Comparison of ENCODE assay signal across 1 cellular context in the genomic region with DNA sequence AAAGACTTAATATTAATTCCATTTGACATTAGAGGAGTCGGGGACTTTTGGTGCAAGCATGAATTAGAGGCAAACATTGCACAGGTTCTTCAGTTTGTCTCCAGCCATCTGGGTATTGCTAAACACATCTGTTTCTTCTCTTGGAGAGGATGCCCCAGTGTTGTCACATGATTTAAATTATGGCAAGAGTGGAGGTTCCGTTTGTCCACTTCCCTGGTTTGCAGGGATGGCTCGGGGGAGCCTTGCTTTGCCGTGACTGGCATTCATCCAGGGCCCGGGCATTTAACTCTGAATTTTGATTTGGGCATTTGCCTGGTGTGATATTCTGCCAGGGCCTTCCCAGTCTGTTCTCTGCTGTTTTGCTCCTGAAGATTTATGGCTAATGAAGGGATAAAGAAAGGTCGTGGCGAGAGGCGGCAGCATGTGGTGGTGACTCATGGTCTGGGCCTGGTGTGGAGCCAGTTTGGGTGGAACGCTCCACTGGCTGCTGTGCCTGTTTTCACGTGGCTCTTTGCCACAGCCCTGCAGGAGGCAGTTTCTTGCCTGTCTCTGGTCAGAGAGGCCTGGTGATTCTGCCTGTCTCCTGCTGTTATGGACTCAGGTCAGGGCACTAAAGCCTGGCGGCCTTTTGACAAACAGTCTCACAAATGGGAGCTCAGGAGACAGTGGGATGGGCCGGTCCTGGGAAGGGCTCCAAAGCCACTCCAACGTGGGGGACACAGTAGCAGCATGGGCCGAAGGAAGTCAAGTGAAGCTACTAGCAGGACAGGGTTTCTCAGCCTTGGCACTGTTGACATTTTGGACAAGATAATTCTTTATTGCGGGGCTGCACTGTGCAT.
TF ChIP-seq lines count a peak whose summit lies in the region.

No MANE protein-coding gene starts in this region.

TF ChIP-seq in K562, 482 proteins besides CTCF, POLR2A, EP300 and RAD21 (continued from another document):
- TF ChIP-seq, protein P1, sequence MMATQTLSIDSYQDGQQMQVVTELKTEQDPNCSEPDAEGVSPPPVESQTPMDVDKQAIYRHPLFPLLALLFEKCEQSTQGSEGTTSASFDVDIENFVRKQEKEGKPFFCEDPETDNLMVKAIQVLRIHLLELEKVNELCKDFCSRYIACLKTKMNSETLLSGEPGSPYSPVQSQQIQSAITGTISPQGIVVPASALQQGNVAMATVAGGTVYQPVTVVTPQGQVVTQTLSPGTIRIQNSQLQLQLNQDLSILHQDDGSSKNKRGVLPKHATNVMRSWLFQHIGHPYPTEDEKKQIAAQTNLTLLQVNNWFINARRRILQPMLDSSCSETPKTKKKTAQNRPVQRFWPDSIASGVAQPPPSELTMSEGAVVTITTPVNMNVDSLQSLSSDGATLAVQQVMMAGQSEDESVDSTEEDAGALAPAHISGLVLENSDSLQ (IDR thresholded peaks at IDR 0.05) = peak; percentile 79
- TF ChIP-seq DPF2 (IDR thresholded peaks at IDR 0.05) (peak; percentile 62), BHLHE40 (IDR thresholded peaks at IDR 0.05; ENCODE audit: low read length) (peak; percentile 41; the same call in 1 of the 2 replicates), CHD1 (IDR thresholded peaks at IDR 0.05; ENCODE audit: low read length) (no peak), SMAD4 (CRISPR knock-in tag; conservative IDR thresholded peaks at IDR 0.05) (peak; percentile 68), NFYB (IDR thresholded peaks at IDR 0.05; ENCODE audit: extremely low read depth, insufficient read length) (no peak)
- TF ChIP-seq, protein P2, sequence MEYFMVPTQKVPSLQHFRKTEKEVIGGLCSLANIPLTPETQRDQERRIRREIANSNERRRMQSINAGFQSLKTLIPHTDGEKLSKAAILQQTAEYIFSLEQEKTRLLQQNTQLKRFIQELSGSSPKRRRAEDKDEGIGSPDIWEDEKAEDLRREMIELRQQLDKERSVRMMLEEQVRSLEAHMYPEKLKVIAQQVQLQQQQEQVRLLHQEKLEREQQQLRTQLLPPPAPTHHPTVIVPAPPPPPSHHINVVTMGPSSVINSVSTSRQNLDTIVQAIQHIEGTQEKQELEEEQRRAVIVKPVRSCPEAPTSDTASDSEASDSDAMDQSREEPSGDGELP (CRISPR knock-in tag; IDR thresholded peaks at IDR 0.05; ENCODE audit: borderline replicate concordance) = peak; percentile 67; the same call in 1 of the 2 replicates
- TF ChIP-seq, protein P3, sequence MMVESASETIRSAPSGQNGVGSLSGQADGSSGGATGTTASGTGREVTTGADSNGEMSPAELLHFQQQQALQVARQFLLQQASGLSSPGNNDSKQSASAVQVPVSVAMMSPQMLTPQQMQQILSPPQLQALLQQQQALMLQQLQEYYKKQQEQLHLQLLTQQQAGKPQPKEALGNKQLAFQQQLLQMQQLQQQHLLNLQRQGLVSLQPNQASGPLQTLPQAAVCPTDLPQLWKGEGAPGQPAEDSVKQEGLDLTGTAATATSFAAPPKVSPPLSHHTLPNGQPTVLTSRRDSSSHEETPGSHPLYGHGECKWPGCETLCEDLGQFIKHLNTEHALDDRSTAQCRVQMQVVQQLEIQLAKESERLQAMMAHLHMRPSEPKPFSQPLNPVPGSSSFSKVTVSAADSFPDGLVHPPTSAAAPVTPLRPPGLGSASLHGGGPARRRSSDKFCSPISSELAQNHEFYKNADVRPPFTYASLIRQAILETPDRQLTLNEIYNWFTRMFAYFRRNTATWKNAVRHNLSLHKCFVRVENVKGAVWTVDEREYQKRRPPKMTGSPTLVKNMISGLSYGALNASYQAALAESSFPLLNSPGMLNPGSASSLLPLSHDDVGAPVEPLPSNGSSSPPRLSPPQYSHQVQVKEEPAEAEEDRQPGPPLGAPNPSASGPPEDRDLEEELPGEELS (CRISPR knock-in tag; IDR thresholded peaks at IDR 0.05; ENCODE audit: borderline replicate concordance) = no peak
- TF ChIP-seq, protein P4, sequence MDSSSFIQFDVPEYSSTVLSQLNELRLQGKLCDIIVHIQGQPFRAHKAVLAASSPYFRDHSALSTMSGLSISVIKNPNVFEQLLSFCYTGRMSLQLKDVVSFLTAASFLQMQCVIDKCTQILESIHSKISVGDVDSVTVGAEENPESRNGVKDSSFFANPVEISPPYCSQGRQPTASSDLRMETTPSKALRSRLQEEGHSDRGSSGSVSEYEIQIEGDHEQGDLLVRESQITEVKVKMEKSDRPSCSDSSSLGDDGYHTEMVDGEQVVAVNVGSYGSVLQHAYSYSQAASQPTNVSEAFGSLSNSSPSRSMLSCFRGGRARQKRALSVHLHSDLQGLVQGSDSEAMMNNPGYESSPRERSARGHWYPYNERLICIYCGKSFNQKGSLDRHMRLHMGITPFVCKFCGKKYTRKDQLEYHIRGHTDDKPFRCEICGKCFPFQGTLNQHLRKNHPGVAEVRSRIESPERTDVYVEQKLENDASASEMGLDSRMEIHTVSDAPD (CRISPR knock-in tag; IDR thresholded peaks at IDR 0.05) = peak; percentile 33; the same call in 1 of the 2 replicates
- TF ChIP-seq, protein P5, sequence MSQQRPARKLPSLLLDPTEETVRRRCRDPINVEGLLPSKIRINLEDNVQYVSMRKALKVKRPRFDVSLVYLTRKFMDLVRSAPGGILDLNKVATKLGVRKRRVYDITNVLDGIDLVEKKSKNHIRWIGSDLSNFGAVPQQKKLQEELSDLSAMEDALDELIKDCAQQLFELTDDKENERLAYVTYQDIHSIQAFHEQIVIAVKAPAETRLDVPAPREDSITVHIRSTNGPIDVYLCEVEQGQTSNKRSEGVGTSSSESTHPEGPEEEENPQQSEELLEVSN (IDR thresholded peaks at IDR 0.05; ENCODE audit: borderline replicate concordance in 1 of 2, extremely low read depth in 1 of 2, insufficient read depth in 1 of 2, insufficient read length in 1 of 2, low read depth in 1 of 2, low read length in 1 of 2, poor library complexity in 1 of 2, severe bottlenecking in 1 of 2) = peak; percentile 36 to 69
TF ChIP-seq in K562: peak in this region for 49.
